8 cellular contexts compared by ENCODE assay signal in genomic region chr6:24933868-24934401, GRCh38. TPM values are rescaled to one million over a fixed set of nuclear protein-coding genes. Genes with fewer than 3 reads are reported as not detected.
DNase-seq lines count a peak whose midpoint lies in the region; TF ChIP-seq lines count a peak whose summit lies in the region.

No MANE protein-coding gene starts in this region.

- H3K9me3 ChIP-seq in GM23248 (ENCODE audit: low read depth) = no peaks in the 10 kb centered on the region

- DNase-seq in GM23248 (peak; percentile 19), fibroblast of villous mesenchyme (ENCODE audit: low read depth) (peak; percentile 28), type B pancreatic cell (ENCODE audit: extremely low spot score, unreplicated experiment) (no peak), putamen (ENCODE audit: low spot score) (no peak), NCI-H2171 (lab: John Stamatoyannopoulos, UW) (no peak), hepatic stellate cell (ENCODE audit: low spot score) (no peak)

- 74% methylated on average over 7 of the region's 7 CpGs for WGBS in GM23248 (ENCODE audit: low coverage in 1 of 2, low lambda C conversion rate in 2 of 2, missing lambda C conversion rate in 2 of 2), 2 experiments

- H3K4me3 ChIP-seq in GM23248 (no peak overlapping the region), fibroblast of villous mesenchyme (ENCODE audit: low read depth, low read length) (no peak overlapping the region)

- H3K27ac ChIP-seq in C4-2B (no peak overlapping the region), GM23248 (no peak overlapping the region)

- H3K27ac Mint-ChIP-seq in T-helper 1 cell treated with Interleukin-12 subunit alpha and Interleukin-12 subunit beta and Interleukin-4 antibody, amounts not matched to agents 30 μg/mL and 1 μg/mL, for 36 hours = peak overlapping the region; percentile 92
- no peak overlapping the region for H3K27ac Mint-ChIP-seq in type B pancreatic cell

- H3K36me3 ChIP-seq in GM23248 (ENCODE audit: low read depth) = no peaks in the 10 kb centered on the region

- no peaks in the 10 kb centered on the region for H3K9me3 Mint-ChIP-seq in T-helper 1 cell treated with Interleukin-12 subunit alpha and Interleukin-12 subunit beta and Interleukin-4 antibody, amounts not matched to agents 30 μg/mL and 1 μg/mL, for 36 hours
- no peaks in the 10 kb centered on the region for H3K9me3 Mint-ChIP-seq in type B pancreatic cell

- H3K4me1 Mint-ChIP-seq in T-helper 1 cell treated with Interleukin-12 subunit alpha and Interleukin-12 subunit beta and Interleukin-4 antibody, amounts not matched to agents 30 μg/mL and 1 μg/mL, for 36 hours (ENCODE audit: low read depth) = peaks cover 58% of the 10 kb centered on the region
- peaks cover 35% of the 10 kb centered on the region for H3K4me1 Mint-ChIP-seq in type B pancreatic cell (ENCODE audit: unreplicated experiment)

- no peak overlapping the region for H2AFZ ChIP-seq in GM23248

- H3K4me3 Mint-ChIP-seq in T-helper 1 cell treated with Interleukin-12 subunit alpha and Interleukin-12 subunit beta and Interleukin-4 antibody, amounts not matched to agents 30 μg/mL and 1 μg/mL, for 36 hours = peak overlapping the region; percentile 100
- no peak overlapping the region for H3K4me3 Mint-ChIP-seq in type B pancreatic cell

- in situ Hi-C loops in GM23248 (cut with MboI) = no loop called here

- no peak overlapping the region for H3K4me2 ChIP-seq in GM23248 (ENCODE audit: unreplicated experiment)

- peaks cover 27% of the 10 kb centered on the region for H3K4me1 ChIP-seq in GM23248 (ENCODE audit: insufficient read depth)

- peak; percentile 54 for TF ChIP-seq CTCF in C4-2B (conservative IDR thresholded peaks at IDR 0.05)
- TF ChIP-seq CTCF in fibroblast of villous mesenchyme (IDR thresholded peaks at IDR 0.05; ENCODE audit: insufficient read depth, low read depth, low read length) = peak; percentile 67
- peak; percentile 65 for TF ChIP-seq CTCF in type B pancreatic cell (conservative IDR thresholded peaks at IDR 0.05)

- H3K27me3 ChIP-seq in GM23248 (replicated peaks; ENCODE audit: insufficient read depth) = no peaks in the 10 kb centered on the region

- H3K36me3 Mint-ChIP-seq in T-helper 1 cell treated with Interleukin-12 subunit alpha and Interleukin-12 subunit beta and Interleukin-4 antibody, amounts not matched to agents 30 μg/mL and 1 μg/mL, for 36 hours (ENCODE audit: low read depth) = peaks cover 63% of the 10 kb centered on the region
- H3K36me3 Mint-ChIP-seq in type B pancreatic cell = no peaks in the 10 kb centered on the region

- H3K9ac ChIP-seq in GM23248 = no peak overlapping the region

- no peaks in the 10 kb centered on the region for H3K27me3 Mint-ChIP-seq in T-helper 1 cell treated with Interleukin-12 subunit alpha and Interleukin-12 subunit beta and Interleukin-4 antibody, amounts not matched to agents 30 μg/mL and 1 μg/mL, for 36 hours (ENCODE audit: low read depth)
- H3K27me3 Mint-ChIP-seq in type B pancreatic cell = peaks cover 9% of the 10 kb centered on the region

- H3F3A ChIP-seq in GM23248 (ENCODE audit: insufficient read depth) = peaks cover 9% of the 10 kb centered on the region

- H3K79me2 ChIP-seq in GM23248 (ENCODE audit: insufficient read depth) = no peaks in the 10 kb centered on the region

- H3K9me2 ChIP-seq in GM23248 (ENCODE audit: insufficient read depth) = no peaks in the 10 kb centered on the region

- no peaks in the 10 kb centered on the region for H4K20me1 ChIP-seq in GM23248 (ENCODE audit: insufficient read depth)

RNA-seq across cellular contexts. Expression of gene RIPOR2, which starts 1.8 kb away (rescaled TPM):
- 2.7 and 3.2 TPM in 2 replicates for total RNA-seq in GM23248 (2014; rRNA removed; shearing (Covaris generic))
- 3.0 and 3.3 TPM in 2 replicates for polyA plus RNA-seq in GM23248 (2016; fragmentation: Nextera tagmentation; extraction: Ambion mirVana)
- total RNA-seq in fibroblast of villous mesenchyme = 5.2 and 15.8 TPM in 2 replicates
- 2.1 and 4.2 TPM in 2 replicates for total RNA-seq in type B pancreatic cell (ENCODE audit: low replicate concordance)

Comparison
In these comparisons a context has a peak if more than half of its experiments do, and no peak if none do; other contexts are left out.
1. DNase-seq: peak in GM23248 (single experiment) and fibroblast of villous mesenchyme (single experiment); none in type B pancreatic cell (single experiment), putamen (single experiment), NCI-H2171 (single experiment) and hepatic stellate cell (single experiment).
2. Peak in every context shown above with its lines, with median percentiles within 50 percentile points of each other: CTCF ChIP-seq.